In genomic region chr1:219432191-219432606, GRCh38 we compare ENCODE assay signal across 12 cellular contexts.
"Had no signal": no experiment of that assay in that cellular context is flagged by ENCODE, and none has a peak within 500 bp of the region (broad histone marks: within the 10 kb centered on the region; RNA-seq: fewer than 3 reads in every experiment).

No MANE protein-coding gene starts in this region.

- H3K9me3 ChIP-seq: right atrium auricular region, stomach, thoracic aorta had no signal

- H3K4me3 ChIP-seq: right atrium auricular region, skin epidermis, stomach, thoracic aorta had no signal

- H3K9me3 Mint-ChIP-seq: activated naive CD4-positive, alpha-beta T cell treated with anti-CD3 and anti-CD28 coated beads, Interleukin-2, amount 50 U/mL, for 24 hours had no signal

- H3K36me3 Mint-ChIP-seq: activated naive CD4-positive, alpha-beta T cell treated with anti-CD3 and anti-CD28 coated beads, Interleukin-2, amount 50 U/mL, for 24 hours had no signal

- H3K79me2 ChIP-seq: parathyroid adenoma had no signal

- H3K4me3 Mint-ChIP-seq: activated CD4-positive, alpha-beta T cell treated with anti-CD3 and anti-CD28 coated beads, Interleukin-2, amount 10 ng/mL, durations not matched to agents 24 days and 14 days; activated naive CD4-positive, alpha-beta T cell treated with anti-CD3 and anti-CD28 coated beads, Interleukin-2, amount 50 U/mL, for 24 hours had no signal

- DNase-seq: activated CD4-positive, alpha-beta T cell treated with anti-CD3 and anti-CD28 coated beads, Interleukin-2, amount 10 ng/mL, durations not matched to agents 24 days and 14 days; activated effector memory CD4-positive, alpha-beta T cell treated with Interleukin-2 at 50 U/mL for 16 hours; activated T-cell treated with anti-CD3 and anti-CD28 coated beads, Interleukin-2, amount 50 U/mL, for 1 hour; foreskin keratinocyte; mesenchymal stem cell; stimulated activated CD4-positive, alpha-beta T cell treated with anti-CD3 and anti-CD28 coated beads, Interleukin-4, amount 100 ng/mL, for 4 hours; stomach had no signal

- H3K27ac Mint-ChIP-seq: activated CD4-positive, alpha-beta T cell treated with anti-CD3 and anti-CD28 coated beads, Interleukin-2, amount 10 ng/mL, durations not matched to agents 24 days and 14 days; activated naive CD4-positive, alpha-beta T cell treated with anti-CD3 and anti-CD28 coated beads, Interleukin-2, amount 50 U/mL, for 24 hours had no signal

- H3K27me3 Mint-ChIP-seq: activated CD4-positive, alpha-beta T cell treated with anti-CD3 and anti-CD28 coated beads, Interleukin-2, amount 10 ng/mL, durations not matched to agents 24 days and 14 days had no signal

- H3K4me1 ChIP-seq: foreskin keratinocyte, parathyroid adenoma had no signal

- H3K4me1 Mint-ChIP-seq: activated CD4-positive, alpha-beta T cell treated with anti-CD3 and anti-CD28 coated beads, Interleukin-2, amount 10 ng/mL, durations not matched to agents 24 days and 14 days; activated naive CD4-positive, alpha-beta T cell treated with anti-CD3 and anti-CD28 coated beads, Interleukin-2, amount 50 U/mL, for 24 hours had no signal

- H3K27ac ChIP-seq: foreskin keratinocyte, parathyroid adenoma, right atrium auricular region, stomach, thoracic aorta had no signal

- H3K36me3 ChIP-seq: right atrium auricular region, stomach, thoracic aorta had no signal

- H2AFZ ChIP-seq: parathyroid adenoma had no signal

- H3K9ac ChIP-seq: parathyroid adenoma had no signal

- H3K27me3 ChIP-seq: foreskin keratinocyte, right atrium auricular region, stomach had no signal

- ATAC-seq: foreskin keratinocyte had no signal
